Comparison of ENCODE assay signal across 1 cellular context in genomic region chr2:221097568-221097915, GRCh38.
A peak's percentile ranks its signal among the peaks of the same experiment; 100 is the strongest.
TF ChIP-seq lines count a peak whose summit lies in the region.

No MANE protein-coding gene starts in this region.

TF ChIP-seq in SK-N-SH, 30 proteins besides CTCF, POLR2A, EP300 and RAD21 (continued from another document):
- TF ChIP-seq REST (IDR thresholded peaks at IDR 0.05; ENCODE audit: low read depth, low read length): no peak
- TF ChIP-seq TEAD4 (IDR thresholded peaks at IDR 0.05; ENCODE audit: borderline replicate concordance, insufficient read depth): no peak
- TF ChIP-seq TCF12 (IDR thresholded peaks at IDR 0.05): peak; percentile 55
- TF ChIP-seq FOSL2 (IDR thresholded peaks at IDR 0.05; ENCODE audit: borderline replicate concordance, low read depth): peak; percentile 72; the same call in 1 of the 2 replicates
- no peak for TF ChIP-seq ELF1 (IDR thresholded peaks at IDR 0.05)
- TF ChIP-seq JUND (IDR thresholded peaks at IDR 0.05): peak; percentile 54
